ENCODE assay signal across 11 cellular contexts in genomic region chr16:56262148-56262878, GRCh38.
DNase-seq lines count a peak whose midpoint lies in the region; ATAC-seq and TF ChIP-seq lines count a peak whose summit lies in the region.
"Had no signal": no experiment of that assay in that cellular context is flagged by ENCODE, and none has a peak within 500 bp of the region (broad histone marks: within the 10 kb centered on the region; RNA-seq: fewer than 3 reads in every experiment).

No MANE protein-coding gene starts in this region.

- H3K9me3 ChIP-seq in esophagus (ENCODE audit: control insufficient read depth in 2 of 2, insufficient read depth in 1 of 2, low read depth in 1 of 2, low read length in 1 of 2) = no peaks in the 10 kb centered on the region
- H3K9me3 ChIP-seq: A549 had no signal

- H3K36me3 ChIP-seq in esophagus (ENCODE audit: control insufficient read depth in 2 of 2, insufficient read depth in 2 of 2, low read length in 1 of 2) = no peaks in the 10 kb centered on the region

- no peak for ATAC-seq in HG02870 (IDR thresholded peaks at IDR 0.05; ENCODE audit: unreplicated experiment)
- ATAC-seq: A549 had no signal

- no peak overlapping the region for H3K4me3 Mint-ChIP-seq in osteocyte (ENCODE audit: unreplicated experiment)
- H3K4me3 Mint-ChIP-seq: dendritic cell treated with granulocyte-macrophage colony-stimulating factor and Interleukin-4, amounts not matched to agents 40 ng/mL and 50 ng/mL, for 4 days had no signal

- H3K27ac Mint-ChIP-seq in osteocyte (ENCODE audit: unreplicated experiment) = no peak overlapping the region
- H3K27ac Mint-ChIP-seq: dendritic cell treated with granulocyte-macrophage colony-stimulating factor and Interleukin-4, amounts not matched to agents 40 ng/mL and 50 ng/mL, for 4 days had no signal

- H3K27me3 Mint-ChIP-seq in osteocyte (ENCODE audit: unreplicated experiment) = no peaks in the 10 kb centered on the region

- TF ChIP-seq CTCF in osteocyte (IDR thresholded peaks at IDR 0.05) = no peak

- peak; percentile 23 for DNase-seq in DMS53 (lab: John Stamatoyannopoulos, UW)
- no peak for DNase-seq in DMS53 treated with DMSO at 0.1 percent for 48 hours (lab: John Stamatoyannopoulos, UW; ENCODE audit: unreplicated experiment)
- peak; percentile 52 for DNase-seq in activated CD4-positive, alpha-beta T cell treated with anti-CD3 and anti-CD28 coated beads, Interleukin-2, amount 50 U/mL, for 1 hour
- DNase-seq in stimulated activated CD8-positive, alpha-beta memory T cell treated with anti-CD3 and anti-CD28 coated beads, Interleukin-4, amount 100 ng/mL, for 48 hours = peak; percentile 39
- DNase-seq in NCI-H2196 (lab: John Stamatoyannopoulos, UW; ENCODE audit: unreplicated experiment) = no peak
- no peak for DNase-seq in osteocyte (ENCODE audit: extremely low spot score, unreplicated experiment)
- DNase-seq: SHP77 treated with DMSO at 0.1 percent for 48 hours had no signal

- no peak overlapping the region for H3K4me3 ChIP-seq in esophagus (ENCODE audit: low read depth in 1 of 2, low read length in 2 of 2)
- H3K4me3 ChIP-seq: A549 had no signal

- H3K9me3 Mint-ChIP-seq in osteocyte (ENCODE audit: unreplicated experiment) = no peaks in the 10 kb centered on the region
- H3K9me3 Mint-ChIP-seq: dendritic cell treated with granulocyte-macrophage colony-stimulating factor and Interleukin-4, amounts not matched to agents 40 ng/mL and 50 ng/mL, for 4 days had no signal

- peaks cover 14% of the 10 kb centered on the region for H3K4me1 Mint-ChIP-seq in osteocyte (ENCODE audit: unreplicated experiment)

- no peaks in the 10 kb centered on the region for H3K27me3 ChIP-seq in esophagus (ENCODE audit: control insufficient read depth in 1 of 2, insufficient read depth in 2 of 2, low read length in 2 of 2)

- 57% methylated on average over 10 of the region's 10 CpGs for WGBS in esophagus, 2 donors

- no peaks in the 10 kb centered on the region for H3K36me3 Mint-ChIP-seq in osteocyte (ENCODE audit: unreplicated experiment)

- peak overlapping the region; percentile 26 to 33 for H3K27ac ChIP-seq in esophagus (ENCODE audit: low read depth in 2 of 2, low read length in 1 of 2)
- H3K27ac ChIP-seq: A549 had no signal

- H3K4me1 ChIP-seq in esophagus (ENCODE audit: control insufficient read depth in 2 of 2, insufficient read depth in 2 of 2, low read length in 1 of 2) = peaks cover 0 to 3% of the 10 kb centered on the region in 2 donors
- H3K4me1 ChIP-seq: A549 had no signal

Comparison
In these comparisons a context has a peak if more than half of its experiments do, and no peak if none do; other contexts are left out.
1. DNase-seq: peak in DMS53 (single experiment), activated CD4-positive, alpha-beta T cell treated with anti-CD3 and anti-CD28 coated beads, Interleukin-2, amount 50 U/mL, for 1 hour (single experiment) and stimulated activated CD8-positive, alpha-beta memory T cell treated with anti-CD3 and anti-CD28 coated beads, Interleukin-4, amount 100 ng/mL, for 48 hours (single experiment); none in DMS53 treated with DMSO at 0.1 percent for 48 hours (single experiment), NCI-H2196 (single experiment) and osteocyte (single experiment).